17 cellular contexts compared by ENCODE assay signal in the genomic region with DNA sequence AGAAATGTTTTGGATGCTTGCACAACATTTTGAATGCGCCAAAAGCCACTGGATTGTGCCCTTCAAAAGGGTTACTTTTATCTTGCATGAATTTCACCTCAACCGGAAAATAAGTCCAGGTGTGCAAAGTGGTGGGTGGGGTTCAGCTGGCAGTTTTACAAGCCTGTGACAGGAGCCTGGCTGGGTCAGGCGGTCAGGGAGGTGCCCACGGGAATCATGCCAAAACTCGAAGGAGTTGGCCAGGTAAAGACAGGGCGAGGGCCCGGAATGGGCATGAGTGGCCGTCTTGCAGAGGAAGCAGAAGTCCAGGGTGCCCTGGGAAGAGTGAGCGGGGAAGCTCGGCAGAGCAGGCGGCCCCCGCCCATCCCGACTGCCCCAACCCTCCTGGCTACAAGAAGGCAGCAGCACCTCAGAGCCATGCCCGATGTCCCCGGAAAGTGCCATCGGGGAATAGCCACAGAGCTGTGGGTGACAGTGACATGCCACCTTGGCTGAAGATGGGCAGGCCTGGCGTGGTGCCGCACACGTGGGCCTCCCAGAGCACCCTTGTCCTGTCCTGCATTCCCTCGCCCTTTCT. TPM values are rescaled to one million over a fixed set of nuclear protein-coding genes. Genes with fewer than 3 reads are reported as not detected.
"Had no signal": no experiment of that assay in that cellular context is flagged by ENCODE, and none has a peak within 500 bp of the region (broad histone marks: within the 10 kb centered on the region; RNA-seq: fewer than 3 reads in every experiment).

No MANE protein-coding gene starts in this region.

- DNase-seq: activated CD4-positive, alpha-beta T cell treated with anti-CD3 and anti-CD28 coated beads for 1 hour; activated CD4-positive, alpha-beta T cell treated with anti-CD3 and anti-CD28 coated beads, Interleukin-2, amount 50 U/mL, for 4 hours; activated naive CD4-positive, alpha-beta T cell; activated T-cell treated with anti-CD3 and anti-CD28 coated beads for 4 hours; aorta; effector memory CD8-positive, alpha-beta T cell; foreskin keratinocyte; mammary epithelial cell; naive thymus-derived CD4-positive, alpha-beta T cell; retina; stimulated activated CD4-positive, alpha-beta T cell treated with anti-CD3 and anti-CD28 coated beads, Interleukin-15, amount 100 ng/mL, for 24 hours; stimulated activated CD4-positive, alpha-beta T cell treated with anti-CD3 and anti-CD28 coated beads, Interleukin-4, amount 100 ng/mL, for 1 hour; stimulated activated naive B cell treated with anti-CD40 and anti-IgM and Interleukin-4, amounts not matched to agents 10 μg/mL and 1 μg/mL and 100 μg/mL, for 72 hours; T-helper 9 cell had no signal

- H3K4me1 ChIP-seq: foreskin keratinocyte had no signal

- H3K27me3 ChIP-seq: neutrophil had no signal

- ATAC-seq: effector memory CD8-positive, alpha-beta T cell; foreskin keratinocyte; naive thymus-derived CD4-positive, alpha-beta T cell; stimulated activated naive B cell treated with anti-CD40 and anti-IgM and Interleukin-4, amounts not matched to agents 10 μg/mL and 1 μg/mL and 100 μg/mL, for 72 hours had no signal

- H3K36me3 ChIP-seq: neutrophil had no signal

- H3K27ac ChIP-seq: foreskin keratinocyte, neutrophil, VCaP had no signal

- H3K9me3 ChIP-seq: neutrophil had no signal

RNA-seq across cellular contexts. Expression of a gene that starts 19.1 kb away (rescaled TPM):
- total RNA-seq: aorta; foreskin keratinocyte; mammary epithelial cell; naive thymus-derived CD4-positive, alpha-beta T cell; subcutaneous adipose tissue had no signal
- polyA plus RNA-seq: foreskin keratinocyte; mammary epithelial cell; naive thymus-derived CD4-positive, alpha-beta T cell had no signal
